23 cellular contexts compared by ENCODE assay signal in the genomic region with DNA sequence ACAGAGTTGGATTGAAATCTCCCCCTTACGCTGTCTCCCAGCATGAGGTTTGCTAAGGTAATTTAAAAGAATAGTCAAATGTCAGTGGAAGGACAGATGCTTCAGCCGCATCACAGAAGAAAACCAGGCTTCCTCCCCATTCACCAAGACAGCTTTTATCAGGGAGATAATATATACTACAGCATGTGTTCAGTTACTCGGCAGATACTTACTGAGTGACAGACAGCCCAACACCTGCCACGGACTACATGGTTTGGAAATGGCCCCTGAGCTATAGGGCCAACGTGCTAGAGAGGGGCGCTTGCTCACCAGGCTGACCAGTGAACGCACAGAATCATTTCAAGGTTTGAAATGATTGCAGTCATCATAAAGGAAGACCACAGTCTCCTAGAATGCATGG.
DNase-seq lines count a peak whose midpoint lies in the region; ATAC-seq, FAIRE-seq and TF ChIP-seq lines count a peak whose summit lies in the region.
"Had no signal": no experiment of that assay in that cellular context is flagged by ENCODE, and none has a peak within 500 bp of the region (broad histone marks: within the 10 kb centered on the region; RNA-seq: fewer than 3 reads in every experiment).

No MANE protein-coding gene starts in this region.

- POLR2A ChIA-PET in H1 (lab: Charles Lee; ENCODE audit: partially characterized antibody), result interaction anchor here (1.6 kb wide), 1 partner anchor 28 kb away, joined by 6 read pairs; no protein-coding TSS in a partner anchor

- no peaks in the 10 kb centered on the region for H3K23me2 ChIP-seq in H1 (ENCODE audit: low read depth, low read length)

- TF ChIP-seq EP300 in H1 (IDR thresholded peaks at IDR 0.05; ENCODE audit: borderline replicate concordance in 1 of 2, low read depth in 2 of 2, low read length in 2 of 2), result no peak

- no peak overlapping the region for H2BK120ac ChIP-seq in H1 (replicated peaks; ENCODE audit: low read depth, low read length)
- no peak overlapping the region for H2BK120ac ChIP-seq in mesendoderm (ENCODE audit: low read depth, low read length)

- H3K4me3 ChIP-seq in H1 (ENCODE audit: extremely low read depth in 1 of 4, insufficient read depth in 2 of 4, low read depth in 3 of 4, low read length in 4 of 4) (no peak overlapping the region), mesendoderm (ENCODE audit: low read length) (no peak overlapping the region)
- H3K4me3 ChIP-seq: A549, BLaER1, GM23248 had no signal

- H3K4me2 ChIP-seq in H1 (ENCODE audit: insufficient read depth in 1 of 2, low read depth in 2 of 2, low read length in 2 of 2) (no peak overlapping the region), mesendoderm (ENCODE audit: low read length) (no peak overlapping the region)
- H3K4me2 ChIP-seq: A549, BLaER1 had no signal

- intact Hi-C loops in posterior vena cava (cut with DNase I), result no loop called here

- H2BK5ac ChIP-seq in H1 (ENCODE audit: low read depth, low read length) (no peak overlapping the region), mesendoderm (ENCODE audit: low read length) (no peak overlapping the region)

- H3K27me3 ChIP-seq in H1 (replicated peaks in 1 of 4; ENCODE audit: control insufficient read depth in 3 of 4, extremely low read depth in 1 of 4, insufficient read depth in 3 of 4, low read length in 3 of 4), result no peaks in the 10 kb centered on the region
- no peaks in the 10 kb centered on the region for H3K27me3 ChIP-seq in mesendoderm (ENCODE audit: insufficient read depth, low read length, poor library complexity)
- H3K27me3 ChIP-seq: BLaER1 had no signal

- H2BK20ac ChIP-seq in H1 (ENCODE audit: low read length), result no peak overlapping the region

- no peaks in the 10 kb centered on the region for H3K36me3 Mint-ChIP-seq in activated CD8-positive, alpha-beta memory T cell treated with anti-CD3 and anti-CD28 coated beads, Interleukin-2, amount 10 ng/mL, durations not matched to agents 7 days and 5 days
- H3K36me3 Mint-ChIP-seq: CD4-positive, CD25-positive, alpha-beta regulatory T cell; CD8-positive, alpha-beta T cell had no signal

- no peak overlapping the region for H2AFZ ChIP-seq in H1 (ENCODE audit: low read length)
- H2AFZ ChIP-seq: GM23248 had no signal

- no peak for TF ChIP-seq CTCF in H1 (IDR thresholded peaks at IDR 0.05; ENCODE audit: control extremely low read depth in 1 of 3, insufficient read depth in 1 of 3, low read depth in 1 of 3, low read length in 3 of 3)

- H3K4me1 ChIP-seq in H1 (replicated peaks in 1 of 4; ENCODE audit: control insufficient read depth in 3 of 4, insufficient read depth in 4 of 4, low read length in 3 of 4) (peaks cover 0 to 7% (median 2%) of the 10 kb centered on the region in 4 experiments; a peak in 3 of 7 replicates), mesendoderm (ENCODE audit: control insufficient read depth, low read depth, low read length) (no peaks in the 10 kb centered on the region)
- H3K4me1 ChIP-seq: BLaER1, Caco-2 had no signal

- WGBS in H1 (ENCODE audit: extremely low coverage in 1 of 2, insufficient coverage in 1 of 2, insufficient read length in 1 of 2, insufficient replicate concordance in 2 of 2, low coverage in 1 of 2, low lambda C conversion rate in 2 of 2, missing lambda C conversion rate in 1 of 2), 2 experiments, result 74% methylated on average over 7 of the region's 7 CpGs; no CpG with 5 or more reads in 1 of the 2 experiments
- no CpG with 5 or more reads among the region's 7 CpGs for whole genome bisulfite sequencing in mesendoderm (ENCODE audit: extremely low coverage, insufficient coverage, low lambda C conversion rate)

- H3K9me3 ChIP-seq in H1 (ENCODE audit: insufficient read depth in 2 of 2, low read depth in 1 of 2, low read length in 1 of 2), result no peaks in the 10 kb centered on the region
- H3K9me3 ChIP-seq: A549, BLaER1, Caco-2 had no signal

- H4K5ac ChIP-seq in H1 (ENCODE audit: insufficient read length, low read depth, low read length) (no peak overlapping the region), mesendoderm (ENCODE audit: low read length) (no peak overlapping the region)

- no peak for ATAC-seq in activated CD8-positive, alpha-beta memory T cell treated with anti-CD3 and anti-CD28 coated beads, Interleukin-2, amount 10 ng/mL, durations not matched to agents 7 days and 5 days
- ATAC-seq: A549; CD8-positive, alpha-beta T cell; HCT116 had no signal

- no peaks in the 10 kb centered on the region for H4K20me1 ChIP-seq in H1 (replicated peaks in 1 of 2; ENCODE audit: control insufficient read depth in 1 of 2, insufficient read depth in 2 of 2, low read length in 2 of 2)
- H4K20me1 ChIP-seq: BLaER1 had no signal

- H3K23ac ChIP-seq in H1 (ENCODE audit: insufficient read length) (no peak overlapping the region), mesendoderm (ENCODE audit: low read length) (no peak overlapping the region)

- H3K9me3 Mint-ChIP-seq in activated CD8-positive, alpha-beta memory T cell treated with anti-CD3 and anti-CD28 coated beads, Interleukin-2, amount 10 ng/mL, durations not matched to agents 7 days and 5 days (ENCODE audit: low read depth), result no peaks in the 10 kb centered on the region
- H3K9me3 Mint-ChIP-seq: CD8-positive, alpha-beta T cell; H9 had no signal

- DNase-seq in activated CD8-positive, alpha-beta memory T cell treated with anti-CD3 and anti-CD28 coated beads, Interleukin-2, amount 10 ng/mL, durations not matched to agents 7 days and 5 days, result peak; percentile 15
- DNase-seq in activated CD8-positive, alpha-beta memory T cell treated with anti-CD3 and anti-CD28 coated beads, Interleukin-2, amount 50 U/mL, for 48 hours, result no peak
- DNase-seq in H1 (ENCODE audit: low read depth in 1 of 2, low spot score in 2 of 2) (no peak), mesendoderm (no peak), Ammon's horn (ENCODE audit: low spot score) (no peak), SW 1271 (lab: John Stamatoyannopoulos, UW) (no peak), posterior vena cava (ENCODE audit: low spot score) (no peak)
- DNase-seq: 8988T; ACHN; AML-193; Caco-2; CD4-positive, CD25-positive, alpha-beta regulatory T cell; CD8-positive, alpha-beta T cell; DMS153; DND-41; GM23248; H9 had no signal

- H2AK5ac ChIP-seq in H1 (ENCODE audit: low read depth, low read length), result peak overlapping the region; percentile 67; the same call in 1 of the 2 replicates
- no peak overlapping the region for H2AK5ac ChIP-seq in mesendoderm (ENCODE audit: low read length)

- H3K36me3 ChIP-seq in H1 (ENCODE audit: control insufficient read depth in 2 of 4, insufficient read depth in 4 of 4, low read length in 3 of 4) (no peaks in the 10 kb centered on the region), mesendoderm (ENCODE audit: control insufficient read depth, insufficient read depth, low read length) (no peaks in the 10 kb centered on the region)
- H3K36me3 ChIP-seq: BLaER1 had no signal

- H4K8ac ChIP-seq in H1 (ENCODE audit: extremely low read depth, insufficient read depth, low read length) (no peak overlapping the region), mesendoderm (ENCODE audit: low read depth, low read length) (no peak overlapping the region)

- FAIRE-seq in H1 (lab: Jason Lieb, UNC), result no peak
- FAIRE-seq: A549, G401.6, GM12892 had no signal

- no peak for TF ChIP-seq RAD21 in H1 (IDR thresholded peaks at IDR 0.05 in 1 of 2, conservative IDR thresholded peaks at IDR 0.05 in 1 of 2; ENCODE audit: low read depth in 2 of 2, low read length in 2 of 2)

- no peak for TF ChIP-seq POLR2A in H1 (IDR thresholded peaks at IDR 0.05; ENCODE audit: control extremely low read depth in 1 of 2, low read depth in 2 of 2, low read length in 2 of 2)

- H3K27ac Mint-ChIP-seq in activated CD8-positive, alpha-beta memory T cell treated with anti-CD3 and anti-CD28 coated beads, Interleukin-2, amount 10 ng/mL, durations not matched to agents 7 days and 5 days, result no peak overlapping the region
- H3K27ac Mint-ChIP-seq: CD4-positive, CD25-positive, alpha-beta regulatory T cell; CD8-positive, alpha-beta T cell had no signal

- no peak overlapping the region for H4K91ac ChIP-seq in H1 (replicated peaks; ENCODE audit: insufficient read length, low read length)

- H3K4ac ChIP-seq in H1 (replicated peaks; ENCODE audit: insufficient read length, low read depth, low read length) (no peak overlapping the region), mesendoderm (ENCODE audit: low read depth, low read length) (peak overlapping the region; percentile 31)

- H2BK15ac ChIP-seq in H1 (ENCODE audit: low read length) (no peak overlapping the region), mesendoderm (replicated peaks; ENCODE audit: low read depth) (no peak overlapping the region)

- H3K56ac ChIP-seq in H1 (replicated peaks; ENCODE audit: insufficient read length, low read depth, low read length) (no peak overlapping the region), mesendoderm (ENCODE audit: low read length) (no peak overlapping the region)

- no peak overlapping the region for H2BK12ac ChIP-seq in H1 (ENCODE audit: low read depth, low read length)

- H3K4me1 Mint-ChIP-seq in activated CD8-positive, alpha-beta memory T cell treated with anti-CD3 and anti-CD28 coated beads, Interleukin-2, amount 10 ng/mL, durations not matched to agents 7 days and 5 days, result no peaks in the 10 kb centered on the region
- H3K4me1 Mint-ChIP-seq: CD4-positive, CD25-positive, alpha-beta regulatory T cell had no signal

- H3K9ac ChIP-seq in H1 (replicated peaks in 1 of 4; ENCODE audit: extremely low read depth in 1 of 4, low read depth in 3 of 4, low read length in 3 of 4), result no peak overlapping the region
- no peak overlapping the region for H3K9ac ChIP-seq in mesendoderm (ENCODE audit: low read length)
- H3K9ac ChIP-seq: BLaER1, GM23248 had no signal

- H3K14ac ChIP-seq in H1 (ENCODE audit: insufficient read length), result no peak overlapping the region

- CTCF ChIA-PET in activated CD8-positive, alpha-beta memory T cell treated with anti-CD3 and anti-CD28 coated beads, Interleukin-2, amount 10 ng/mL, durations not matched to agents 7 days and 5 days (lab: Charles Lee), result no interaction called here
- CTCF ChIA-PET in H1 (lab: Charles Lee; ENCODE audit: partially characterized antibody), result interaction anchor here (1.1 to 2.1 kb wide), 2 partner anchors 16 to 129 kb away, joined by 3 to 8 read pairs; no protein-coding TSS in a partner anchor

- no peaks in the 10 kb centered on the region for H3K27me3 Mint-ChIP-seq in activated CD8-positive, alpha-beta memory T cell treated with anti-CD3 and anti-CD28 coated beads, Interleukin-2, amount 10 ng/mL, durations not matched to agents 7 days and 5 days
- H3K27me3 Mint-ChIP-seq: CD4-positive, CD25-positive, alpha-beta regulatory T cell had no signal

- no peaks in the 10 kb centered on the region for H3K79me1 ChIP-seq in H1 (ENCODE audit: low read depth, low read length)
- H3K79me1 ChIP-seq in mesendoderm (ENCODE audit: low read length), result no peaks in the 10 kb centered on the region

- H3K27ac ChIP-seq in H1 (ENCODE audit: low read depth, low read length) (no peak overlapping the region), mesendoderm (ENCODE audit: low read depth, low read length) (no peak overlapping the region)
- H3K27ac ChIP-seq: A549, BLaER1, C4-2B, GM23248 had no signal

- H3K18ac ChIP-seq in H1 (ENCODE audit: extremely low read depth, low read length) (no peak overlapping the region), mesendoderm (ENCODE audit: low read length) (no peak overlapping the region)

- H3K79me2 ChIP-seq in H1 (ENCODE audit: control insufficient read depth in 1 of 2, insufficient read depth in 2 of 2, low read length in 2 of 2), result no peaks in the 10 kb centered on the region
- no peaks in the 10 kb centered on the region for H3K79me2 ChIP-seq in mesendoderm (ENCODE audit: control insufficient read depth, insufficient read depth, low read length)

- H3K4me3 Mint-ChIP-seq in activated CD8-positive, alpha-beta memory T cell treated with anti-CD3 and anti-CD28 coated beads, Interleukin-2, amount 10 ng/mL, durations not matched to agents 7 days and 5 days, result no peak overlapping the region
- H3K4me3 Mint-ChIP-seq: CD4-positive, CD25-positive, alpha-beta regulatory T cell; CD8-positive, alpha-beta T cell; H9 had no signal
